9 cellular contexts compared by ENCODE assay signal in genomic region chr9:79583957-79584654, GRCh38. TPM values are rescaled to one million over a fixed set of nuclear protein-coding genes. Genes with fewer than 3 reads are reported as not detected.
DNase-seq lines count a peak whose midpoint lies in the region; ATAC-seq and TF ChIP-seq lines count a peak whose summit lies in the region.
"Had no signal": no experiment of that assay in that cellular context is flagged by ENCODE, and none has a peak within 500 bp of the region (broad histone marks: within the 10 kb centered on the region; RNA-seq: fewer than 3 reads in every experiment).

No MANE protein-coding gene starts in this region.

- CTCF ChIA-PET in CD4-positive, alpha-beta memory T cell (lab: Charles Lee; ENCODE audit: partially characterized antibody) = interaction anchor here (0.8 to 4.2 kb wide), 3 partner anchors 10 to 15 kb away, joined by 3 to 23 read pairs (median 10); partner anchors contain the start of gene TLE4

- POLR2A ChIA-PET in CD4-positive, alpha-beta memory T cell (lab: Charles Lee; ENCODE audit: partially characterized antibody) = interaction anchor here (0.8 to 6.6 kb wide), 6 partner anchors 10 to 59 kb away, joined by 3 to 106 read pairs (median 4); partner anchors contain the start of gene TLE4

- TF ChIP-seq CTCF in left ventricle myocardium inferior (IDR thresholded peaks at IDR 0.05; ENCODE audit: borderline replicate concordance) = no peak
- no peak for TF ChIP-seq CTCF in testis (IDR thresholded peaks at IDR 0.05)
- TF ChIP-seq CTCF in coronary artery (IDR thresholded peaks at IDR 0.05) = no peak

- peak overlapping the region in 7 of 8 donors; percentile 53 to 78 (median 67) for H3K4me3 Mint-ChIP-seq in CD4-positive, alpha-beta memory T cell
- peak overlapping the region; percentile 61 for H3K4me3 Mint-ChIP-seq in T-helper 17 cell

- intact Hi-C loops in CD4-positive, alpha-beta memory T cell (cut with micrococcal nuclease) = loop anchor here (1.0 kb wide), 1 partner anchor 9 kb away; no protein-coding TSS in a partner anchor
- intact Hi-C loops in left ventricle myocardium inferior (cut with micrococcal nuclease) (no loop called here), testis (cut with DNase I; ENCODE audit: low total_unique reads) (no loop called here)

- peak; percentile 74 for ATAC-seq in HG02678 (IDR thresholded peaks at IDR 0.05; ENCODE audit: unreplicated experiment)
- ATAC-seq in T-helper 17 cell = peak; percentile 47

- H3K9me3 ChIP-seq in CD4-positive, alpha-beta memory T cell (ENCODE audit: control insufficient read depth in 1 of 2, low read length in 2 of 2) = no peaks in the 10 kb centered on the region
- no peaks in the 10 kb centered on the region for H3K9me3 ChIP-seq in T-helper 17 cell (ENCODE audit: control insufficient read depth, low read length, poor library complexity, severe bottlenecking)
- no peaks in the 10 kb centered on the region for H3K9me3 ChIP-seq in left ventricle myocardium inferior (replicated peaks)
- H3K9me3 ChIP-seq in testis = no peaks in the 10 kb centered on the region
- H3K9me3 ChIP-seq: SJSA1 had no signal

- H3K27ac Mint-ChIP-seq in CD4-positive, alpha-beta memory T cell = peak overlapping the region; percentile 20 to 93 (median 81)
- peak overlapping the region; percentile 68 for H3K27ac Mint-ChIP-seq in T-helper 17 cell

- H3K27me3 ChIP-seq in CD4-positive, alpha-beta memory T cell (ENCODE audit: insufficient read depth, low read length) = no peaks in the 10 kb centered on the region
- H3K27me3 ChIP-seq in left ventricle myocardium inferior (ENCODE audit: low read depth) (no peaks in the 10 kb centered on the region), testis (no peaks in the 10 kb centered on the region)
- H3K27me3 ChIP-seq: SJSA1 had no signal

- no peaks in the 10 kb centered on the region for H3K9me3 Mint-ChIP-seq in CD4-positive, alpha-beta memory T cell

- H3K27ac ChIP-seq in CD4-positive, alpha-beta memory T cell (ENCODE audit: low read depth, low read length) = no peak overlapping the region
- H3K27ac ChIP-seq in left ventricle myocardium inferior (replicated peaks) = peak overlapping the region; percentile 14
- H3K27ac ChIP-seq in testis = no peak overlapping the region
- H3K27ac ChIP-seq in coronary artery = peak overlapping the region in 1 of 2 donors; percentile 6
- H3K27ac ChIP-seq: SJSA1 had no signal

- peaks cover 62% of the 10 kb centered on the region for H3K4me1 ChIP-seq in CD4-positive, alpha-beta memory T cell (ENCODE audit: insufficient read depth, low read length)
- H3K4me1 ChIP-seq in left ventricle myocardium inferior (peaks cover 75% of the 10 kb centered on the region), testis (peaks cover 16% of the 10 kb centered on the region)

- no peak overlapping the region for H3K4me3 ChIP-seq in CD4-positive, alpha-beta memory T cell (ENCODE audit: low read length in 2 of 2)
- peak overlapping the region; percentile 31 for H3K4me3 ChIP-seq in left ventricle myocardium inferior
- H3K4me3 ChIP-seq in testis = no peak overlapping the region
- H3K4me3 ChIP-seq in coronary artery = no peak overlapping the region
- H3K4me3 ChIP-seq: SJSA1 had no signal

- H3K4me1 Mint-ChIP-seq in CD4-positive, alpha-beta memory T cell = peaks cover 62 to 79% (median 71%) of the 10 kb centered on the region in 4 donors
- H3K4me1 Mint-ChIP-seq in T-helper 17 cell = peaks cover 56% of the 10 kb centered on the region

- TF ChIP-seq POLR2A in testis (IDR thresholded peaks at IDR 0.05) = no peak

- peak; percentile 16 to 42 (median 24) for DNase-seq in CD4-positive, alpha-beta memory T cell
- DNase-seq in T-helper 17 cell (no peak), left ventricle myocardium inferior (peak; percentile 36), testis (peak; percentile 80), coronary artery (ENCODE audit: low spot score) (no peak), glomerular visceral epithelial cell (ENCODE audit: extremely low spot score) (no peak)
- no peak for DNase-seq in NK-92 treated with Interleukin-12 subunit alpha and Interleukin-12 subunit beta, amount 100 ng/mL, for 24 hours (lab: John Stamatoyannopoulos, UW)

- H3K36me3 ChIP-seq in CD4-positive, alpha-beta memory T cell (ENCODE audit: insufficient read depth, low read length) = no peaks in the 10 kb centered on the region
- no peaks in the 10 kb centered on the region for H3K36me3 ChIP-seq in left ventricle myocardium inferior
- H3K36me3 ChIP-seq in testis (ENCODE audit: low read depth, missing control alignments) = no peaks in the 10 kb centered on the region

- no peaks in the 10 kb centered on the region for H3K27me3 Mint-ChIP-seq in CD4-positive, alpha-beta memory T cell
- no peaks in the 10 kb centered on the region for H3K27me3 Mint-ChIP-seq in T-helper 17 cell

- peaks cover 18 to 19% of the 10 kb centered on the region in 2 donors for H3K36me3 Mint-ChIP-seq in CD4-positive, alpha-beta memory T cell
- peaks cover 4% of the 10 kb centered on the region for H3K36me3 Mint-ChIP-seq in T-helper 17 cell (ENCODE audit: low read depth)

- 76 to 77% methylated on average over 10 of the region's 10 CpGs for WGBS in testis, 2 donors

RNA-seq across cellular contexts. Expression of gene TLE4, which starts 12.3 kb away (rescaled TPM):
- 100 to 1,000 TPM in 1 of 2 experiments, 10 to 100 TPM in 1; 98.6 to 101 TPM for total RNA-seq in CD4-positive, alpha-beta memory T cell
- 10 to 100 TPM; 27.9 to 45.7 TPM for polyA plus RNA-seq in CD4-positive, alpha-beta memory T cell
- total RNA-seq in T-helper 17 cell = 100 to 1,000 TPM; 104 to 154 TPM
- 10.3 TPM for total RNA-seq in left ventricle myocardium inferior
- total RNA-seq in testis = 100 to 1,000 TPM; 223 to 311 TPM
- 292 TPM for polyA plus RNA-seq in testis (ENCODE audit: insufficient read depth, low read depth, low replicate concordance)

Comparison
In these comparisons a context has a peak if more than half of its experiments do, and no peak if none do; other contexts are left out.
1. DNase-seq: peak in CD4-positive, alpha-beta memory T cell (5 of 5), left ventricle myocardium inferior (single experiment) and testis (single experiment); none in T-helper 17 cell (0 of 3), coronary artery (single experiment), glomerular visceral epithelial cell (single experiment) and NK-92 treated with Interleukin-12 subunit alpha and Interleukin-12 subunit beta, amount 100 ng/mL, for 24 hours (single experiment).